1 cellular context compared by ENCODE assay signal in the genomic region with DNA sequence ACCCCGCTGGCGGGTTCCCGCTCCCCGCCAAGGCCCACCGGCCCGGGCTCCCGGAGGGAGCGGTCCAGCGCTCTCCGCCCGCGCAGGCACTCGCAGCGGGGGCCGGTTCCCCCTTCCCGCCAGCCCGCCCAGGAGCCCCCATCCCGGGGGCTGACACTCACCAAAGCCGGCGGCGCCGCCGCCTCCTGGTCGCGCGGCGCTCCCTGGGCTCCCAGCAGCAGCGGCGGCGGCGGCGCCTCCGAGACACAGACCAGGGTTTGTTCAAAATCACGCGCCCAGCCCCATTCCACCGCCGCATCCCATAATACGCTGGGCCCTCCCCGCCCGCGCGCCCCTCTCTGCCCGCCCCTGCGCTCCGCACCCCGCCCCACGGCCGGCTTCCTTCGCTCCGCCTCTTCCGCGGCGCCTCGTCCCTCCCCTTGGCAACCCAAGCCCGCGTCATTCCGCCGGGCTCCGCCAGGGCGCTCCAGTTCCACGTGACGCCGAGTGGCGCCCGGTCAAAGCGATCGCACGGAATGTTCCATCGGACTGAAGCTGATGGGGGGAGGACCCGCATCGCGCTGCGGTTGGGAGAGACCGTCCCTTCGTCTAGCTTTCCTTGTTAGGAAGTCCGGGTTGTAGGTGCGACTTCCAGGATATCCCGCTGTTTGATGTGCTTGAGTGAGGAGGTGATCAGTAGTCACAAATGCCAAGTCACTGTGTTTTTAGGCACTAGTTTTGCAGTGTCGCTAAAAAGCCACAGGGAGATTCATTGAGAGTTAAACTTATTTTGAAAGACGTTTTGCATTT.
A peak's percentile ranks its signal among the peaks of the same experiment; 100 is the strongest.
TF ChIP-seq lines count a peak whose summit lies in the region.

No MANE protein-coding gene starts in this region.

TF ChIP-seq in GM12878, 131 proteins besides CTCF, POLR2A, EP300 and RAD21 (continued from another document and continues in another):
- TF ChIP-seq, protein P1, sequence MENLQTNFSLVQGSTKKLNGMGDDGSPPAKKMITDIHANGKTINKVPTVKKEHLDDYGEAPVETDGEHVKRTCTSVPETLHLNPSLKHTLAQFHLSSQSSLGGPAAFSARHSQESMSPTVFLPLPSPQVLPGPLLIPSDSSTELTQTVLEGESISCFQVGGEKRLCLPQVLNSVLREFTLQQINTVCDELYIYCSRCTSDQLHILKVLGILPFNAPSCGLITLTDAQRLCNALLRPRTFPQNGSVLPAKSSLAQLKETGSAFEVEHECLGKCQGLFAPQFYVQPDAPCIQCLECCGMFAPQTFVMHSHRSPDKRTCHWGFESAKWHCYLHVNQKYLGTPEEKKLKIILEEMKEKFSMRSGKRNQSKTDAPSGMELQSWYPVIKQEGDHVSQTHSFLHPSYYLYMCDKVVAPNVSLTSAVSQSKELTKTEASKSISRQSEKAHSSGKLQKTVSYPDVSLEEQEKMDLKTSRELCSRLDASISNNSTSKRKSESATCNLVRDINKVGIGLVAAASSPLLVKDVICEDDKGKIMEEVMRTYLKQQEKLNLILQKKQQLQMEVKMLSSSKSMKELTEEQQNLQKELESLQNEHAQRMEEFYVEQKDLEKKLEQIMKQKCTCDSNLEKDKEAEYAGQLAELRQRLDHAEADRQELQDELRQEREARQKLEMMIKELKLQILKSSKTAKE (IDR thresholded peaks at IDR 0.05; ENCODE audit: low read depth, poor library complexity, severe bottlenecking): peak; percentile 80
- TF ChIP-seq BCL11A (IDR thresholded peaks at IDR 0.05; ENCODE audit: low read depth, low read length) (no peak), HDGF (IDR thresholded peaks at IDR 0.05) (peak; percentile 46; the same call in 1 of the 2 replicates), RELA (IDR thresholded peaks at IDR 0.05; ENCODE audit: borderline replicate concordance, partially characterized antibody) (peak; percentile 81), JUNB (IDR thresholded peaks at IDR 0.05) (no peak), SMAD5 (IDR thresholded peaks at IDR 0.05; ENCODE audit: low read depth) (no peak; the same call in 1 of the 2 replicates), CREM (IDR thresholded peaks at IDR 0.05; ENCODE audit: low read depth) (peak; percentile 93), CREB1 (IDR thresholded peaks at IDR 0.05; ENCODE audit: low read depth) (peak; percentile 94), RB1 (IDR thresholded peaks at IDR 0.05; ENCODE audit: borderline replicate concordance) (peak; percentile 24; the same call in 1 of the 2 replicates), POLR2AphosphoS2 (IDR thresholded peaks at IDR 0.05; ENCODE audit: low read depth, low read length) (no peak), MEF2A (IDR thresholded peaks at IDR 0.05; ENCODE audit: insufficient read depth, low read depth, low read length) (peak; percentile 28; the same call in 1 of the 2 replicates), YBX1 (IDR thresholded peaks at IDR 0.05) (no peak), SIN3A (IDR thresholded peaks at IDR 0.05; ENCODE audit: low read depth, low read length) (peak; percentile 98), IKZF2 (IDR thresholded peaks at IDR 0.05) (peak; percentile 59 to 80), POLR2AphosphoS5 (IDR thresholded peaks at IDR 0.05; ENCODE audit: low read length) (peak; percentile 72), TBL1XR1 (IDR thresholded peaks at IDR 0.05; ENCODE audit: low read depth, low read length) (peak; percentile 42; the same call in 1 of the 2 replicates), KDM1A (IDR thresholded peaks at IDR 0.05; ENCODE audit: borderline replicate concordance) (no peak), BACH1 (IDR thresholded peaks at IDR 0.05; ENCODE audit: borderline replicate concordance) (peak; percentile 47; the same call in 1 of the 2 replicates)
- TF ChIP-seq, protein P2, sequence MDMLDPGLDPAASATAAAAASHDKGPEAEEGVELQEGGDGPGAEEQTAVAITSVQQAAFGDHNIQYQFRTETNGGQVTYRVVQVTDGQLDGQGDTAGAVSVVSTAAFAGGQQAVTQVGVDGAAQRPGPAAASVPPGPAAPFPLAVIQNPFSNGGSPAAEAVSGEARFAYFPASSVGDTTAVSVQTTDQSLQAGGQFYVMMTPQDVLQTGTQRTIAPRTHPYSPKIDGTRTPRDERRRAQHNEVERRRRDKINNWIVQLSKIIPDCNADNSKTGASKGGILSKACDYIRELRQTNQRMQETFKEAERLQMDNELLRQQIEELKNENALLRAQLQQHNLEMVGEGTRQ (IDR thresholded peaks at IDR 0.05; ENCODE audit: borderline replicate concordance, low read depth, low read length): peak; percentile 76
- TF ChIP-seq, protein P3, sequence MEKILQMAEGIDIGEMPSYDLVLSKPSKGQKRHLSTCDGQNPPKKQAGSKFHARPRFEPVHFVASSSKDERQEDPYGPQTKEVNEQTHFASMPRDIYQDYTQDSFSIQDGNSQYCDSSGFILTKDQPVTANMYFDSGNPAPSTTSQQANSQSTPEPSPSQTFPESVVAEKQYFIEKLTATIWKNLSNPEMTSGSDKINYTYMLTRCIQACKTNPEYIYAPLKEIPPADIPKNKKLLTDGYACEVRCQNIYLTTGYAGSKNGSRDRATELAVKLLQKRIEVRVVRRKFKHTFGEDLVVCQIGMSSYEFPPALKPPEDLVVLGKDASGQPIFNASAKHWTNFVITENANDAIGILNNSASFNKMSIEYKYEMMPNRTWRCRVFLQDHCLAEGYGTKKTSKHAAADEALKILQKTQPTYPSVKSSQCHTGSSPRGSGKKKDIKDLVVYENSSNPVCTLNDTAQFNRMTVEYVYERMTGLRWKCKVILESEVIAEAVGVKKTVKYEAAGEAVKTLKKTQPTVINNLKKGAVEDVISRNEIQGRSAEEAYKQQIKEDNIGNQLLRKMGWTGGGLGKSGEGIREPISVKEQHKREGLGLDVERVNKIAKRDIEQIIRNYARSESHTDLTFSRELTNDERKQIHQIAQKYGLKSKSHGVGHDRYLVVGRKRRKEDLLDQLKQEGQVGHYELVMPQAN (conservative IDR thresholded peaks at IDR 0.05): peak; percentile 99
- TF ChIP-seq, protein P4, sequence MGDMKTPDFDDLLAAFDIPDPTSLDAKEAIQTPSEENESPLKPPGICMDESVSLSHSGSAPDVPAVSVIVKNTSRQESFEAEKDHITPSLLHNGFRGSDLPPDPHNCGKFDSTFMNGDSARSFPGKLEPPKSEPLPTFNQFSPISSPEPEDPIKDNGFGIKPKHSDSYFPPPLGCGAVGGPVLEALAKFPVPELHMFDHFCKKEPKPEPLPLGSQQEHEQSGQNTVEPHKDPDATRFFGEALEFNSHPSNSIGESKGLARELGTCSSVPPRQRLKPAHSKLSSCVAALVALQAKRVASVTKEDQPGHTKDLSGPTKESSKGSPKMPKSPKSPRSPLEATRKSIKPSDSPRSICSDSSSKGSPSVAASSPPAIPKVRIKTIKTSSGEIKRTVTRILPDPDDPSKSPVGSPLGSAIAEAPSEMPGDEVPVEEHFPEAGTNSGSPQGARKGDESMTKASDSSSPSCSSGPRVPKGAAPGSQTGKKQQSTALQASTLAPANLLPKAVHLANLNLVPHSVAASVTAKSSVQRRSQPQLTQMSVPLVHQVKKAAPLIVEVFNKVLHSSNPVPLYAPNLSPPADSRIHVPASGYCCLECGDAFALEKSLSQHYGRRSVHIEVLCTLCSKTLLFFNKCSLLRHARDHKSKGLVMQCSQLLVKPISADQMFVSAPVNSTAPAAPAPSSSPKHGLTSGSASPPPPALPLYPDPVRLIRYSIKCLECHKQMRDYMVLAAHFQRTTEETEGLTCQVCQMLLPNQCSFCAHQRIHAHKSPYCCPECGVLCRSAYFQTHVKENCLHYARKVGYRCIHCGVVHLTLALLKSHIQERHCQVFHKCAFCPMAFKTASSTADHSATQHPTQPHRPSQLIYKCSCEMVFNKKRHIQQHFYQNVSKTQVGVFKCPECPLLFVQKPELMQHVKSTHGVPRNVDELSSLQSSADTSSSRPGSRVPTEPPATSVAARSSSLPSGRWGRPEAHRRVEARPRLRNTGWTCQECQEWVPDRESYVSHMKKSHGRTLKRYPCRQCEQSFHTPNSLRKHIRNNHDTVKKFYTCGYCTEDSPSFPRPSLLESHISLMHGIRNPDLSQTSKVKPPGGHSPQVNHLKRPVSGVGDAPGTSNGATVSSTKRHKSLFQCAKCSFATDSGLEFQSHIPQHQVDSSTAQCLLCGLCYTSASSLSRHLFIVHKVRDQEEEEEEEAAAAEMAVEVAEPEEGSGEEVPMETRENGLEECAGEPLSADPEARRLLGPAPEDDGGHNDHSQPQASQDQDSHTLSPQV (IDR thresholded peaks at IDR 0.05): no peak
- TF ChIP-seq, protein P5, sequence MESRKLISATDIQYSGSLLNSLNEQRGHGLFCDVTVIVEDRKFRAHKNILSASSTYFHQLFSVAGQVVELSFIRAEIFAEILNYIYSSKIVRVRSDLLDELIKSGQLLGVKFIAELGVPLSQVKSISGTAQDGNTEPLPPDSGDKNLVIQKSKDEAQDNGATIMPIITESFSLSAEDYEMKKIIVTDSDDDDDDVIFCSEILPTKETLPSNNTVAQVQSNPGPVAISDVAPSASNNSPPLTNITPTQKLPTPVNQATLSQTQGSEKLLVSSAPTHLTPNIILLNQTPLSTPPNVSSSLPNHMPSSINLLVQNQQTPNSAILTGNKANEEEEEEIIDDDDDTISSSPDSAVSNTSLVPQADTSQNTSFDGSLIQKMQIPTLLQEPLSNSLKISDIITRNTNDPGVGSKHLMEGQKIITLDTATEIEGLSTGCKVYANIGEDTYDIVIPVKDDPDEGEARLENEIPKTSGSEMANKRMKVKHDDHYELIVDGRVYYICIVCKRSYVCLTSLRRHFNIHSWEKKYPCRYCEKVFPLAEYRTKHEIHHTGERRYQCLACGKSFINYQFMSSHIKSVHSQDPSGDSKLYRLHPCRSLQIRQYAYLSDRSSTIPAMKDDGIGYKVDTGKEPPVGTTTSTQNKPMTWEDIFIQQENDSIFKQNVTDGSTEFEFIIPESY (IDR thresholded peaks at IDR 0.05): 0 out of 2 replicates have a peak, but pooled peaks have one; percentile 25
- TF ChIP-seq, protein P6, sequence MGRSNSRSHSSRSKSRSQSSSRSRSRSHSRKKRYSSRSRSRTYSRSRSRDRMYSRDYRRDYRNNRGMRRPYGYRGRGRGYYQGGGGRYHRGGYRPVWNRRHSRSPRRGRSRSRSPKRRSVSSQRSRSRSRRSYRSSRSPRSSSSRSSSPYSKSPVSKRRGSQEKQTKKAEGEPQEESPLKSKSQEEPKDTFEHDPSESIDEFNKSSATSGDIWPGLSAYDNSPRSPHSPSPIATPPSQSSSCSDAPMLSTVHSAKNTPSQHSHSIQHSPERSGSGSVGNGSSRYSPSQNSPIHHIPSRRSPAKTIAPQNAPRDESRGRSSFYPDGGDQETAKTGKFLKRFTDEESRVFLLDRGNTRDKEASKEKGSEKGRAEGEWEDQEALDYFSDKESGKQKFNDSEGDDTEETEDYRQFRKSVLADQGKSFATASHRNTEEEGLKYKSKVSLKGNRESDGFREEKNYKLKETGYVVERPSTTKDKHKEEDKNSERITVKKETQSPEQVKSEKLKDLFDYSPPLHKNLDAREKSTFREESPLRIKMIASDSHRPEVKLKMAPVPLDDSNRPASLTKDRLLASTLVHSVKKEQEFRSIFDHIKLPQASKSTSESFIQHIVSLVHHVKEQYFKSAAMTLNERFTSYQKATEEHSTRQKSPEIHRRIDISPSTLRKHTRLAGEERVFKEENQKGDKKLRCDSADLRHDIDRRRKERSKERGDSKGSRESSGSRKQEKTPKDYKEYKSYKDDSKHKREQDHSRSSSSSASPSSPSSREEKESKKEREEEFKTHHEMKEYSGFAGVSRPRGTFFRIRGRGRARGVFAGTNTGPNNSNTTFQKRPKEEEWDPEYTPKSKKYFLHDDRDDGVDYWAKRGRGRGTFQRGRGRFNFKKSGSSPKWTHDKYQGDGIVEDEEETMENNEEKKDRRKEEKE (IDR thresholded peaks at IDR 0.05): peak; percentile 86
- TF ChIP-seq, protein P7, sequence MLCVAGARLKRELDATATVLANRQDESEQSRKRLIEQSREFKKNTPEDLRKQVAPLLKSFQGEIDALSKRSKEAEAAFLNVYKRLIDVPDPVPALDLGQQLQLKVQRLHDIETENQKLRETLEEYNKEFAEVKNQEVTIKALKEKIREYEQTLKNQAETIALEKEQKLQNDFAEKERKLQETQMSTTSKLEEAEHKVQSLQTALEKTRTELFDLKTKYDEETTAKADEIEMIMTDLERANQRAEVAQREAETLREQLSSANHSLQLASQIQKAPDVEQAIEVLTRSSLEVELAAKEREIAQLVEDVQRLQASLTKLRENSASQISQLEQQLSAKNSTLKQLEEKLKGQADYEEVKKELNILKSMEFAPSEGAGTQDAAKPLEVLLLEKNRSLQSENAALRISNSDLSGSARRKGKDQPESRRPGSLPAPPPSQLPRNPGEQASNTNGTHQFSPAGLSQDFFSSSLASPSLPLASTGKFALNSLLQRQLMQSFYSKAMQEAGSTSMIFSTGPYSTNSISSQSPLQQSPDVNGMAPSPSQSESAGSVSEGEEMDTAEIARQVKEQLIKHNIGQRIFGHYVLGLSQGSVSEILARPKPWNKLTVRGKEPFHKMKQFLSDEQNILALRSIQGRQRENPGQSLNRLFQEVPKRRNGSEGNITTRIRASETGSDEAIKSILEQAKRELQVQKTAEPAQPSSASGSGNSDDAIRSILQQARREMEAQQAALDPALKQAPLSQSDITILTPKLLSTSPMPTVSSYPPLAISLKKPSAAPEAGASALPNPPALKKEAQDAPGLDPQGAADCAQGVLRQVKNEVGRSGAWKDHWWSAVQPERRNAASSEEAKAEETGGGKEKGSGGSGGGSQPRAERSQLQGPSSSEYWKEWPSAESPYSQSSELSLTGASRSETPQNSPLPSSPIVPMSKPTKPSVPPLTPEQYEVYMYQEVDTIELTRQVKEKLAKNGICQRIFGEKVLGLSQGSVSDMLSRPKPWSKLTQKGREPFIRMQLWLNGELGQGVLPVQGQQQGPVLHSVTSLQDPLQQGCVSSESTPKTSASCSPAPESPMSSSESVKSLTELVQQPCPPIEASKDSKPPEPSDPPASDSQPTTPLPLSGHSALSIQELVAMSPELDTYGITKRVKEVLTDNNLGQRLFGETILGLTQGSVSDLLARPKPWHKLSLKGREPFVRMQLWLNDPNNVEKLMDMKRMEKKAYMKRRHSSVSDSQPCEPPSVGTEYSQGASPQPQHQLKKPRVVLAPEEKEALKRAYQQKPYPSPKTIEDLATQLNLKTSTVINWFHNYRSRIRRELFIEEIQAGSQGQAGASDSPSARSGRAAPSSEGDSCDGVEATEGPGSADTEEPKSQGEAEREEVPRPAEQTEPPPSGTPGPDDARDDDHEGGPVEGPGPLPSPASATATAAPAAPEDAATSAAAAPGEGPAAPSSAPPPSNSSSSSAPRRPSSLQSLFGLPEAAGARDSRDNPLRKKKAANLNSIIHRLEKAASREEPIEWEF (IDR thresholded peaks at IDR 0.05; ENCODE audit: insufficient replicate concordance, low read depth, low read length): peak; percentile 56
- TF ChIP-seq, protein P8, sequence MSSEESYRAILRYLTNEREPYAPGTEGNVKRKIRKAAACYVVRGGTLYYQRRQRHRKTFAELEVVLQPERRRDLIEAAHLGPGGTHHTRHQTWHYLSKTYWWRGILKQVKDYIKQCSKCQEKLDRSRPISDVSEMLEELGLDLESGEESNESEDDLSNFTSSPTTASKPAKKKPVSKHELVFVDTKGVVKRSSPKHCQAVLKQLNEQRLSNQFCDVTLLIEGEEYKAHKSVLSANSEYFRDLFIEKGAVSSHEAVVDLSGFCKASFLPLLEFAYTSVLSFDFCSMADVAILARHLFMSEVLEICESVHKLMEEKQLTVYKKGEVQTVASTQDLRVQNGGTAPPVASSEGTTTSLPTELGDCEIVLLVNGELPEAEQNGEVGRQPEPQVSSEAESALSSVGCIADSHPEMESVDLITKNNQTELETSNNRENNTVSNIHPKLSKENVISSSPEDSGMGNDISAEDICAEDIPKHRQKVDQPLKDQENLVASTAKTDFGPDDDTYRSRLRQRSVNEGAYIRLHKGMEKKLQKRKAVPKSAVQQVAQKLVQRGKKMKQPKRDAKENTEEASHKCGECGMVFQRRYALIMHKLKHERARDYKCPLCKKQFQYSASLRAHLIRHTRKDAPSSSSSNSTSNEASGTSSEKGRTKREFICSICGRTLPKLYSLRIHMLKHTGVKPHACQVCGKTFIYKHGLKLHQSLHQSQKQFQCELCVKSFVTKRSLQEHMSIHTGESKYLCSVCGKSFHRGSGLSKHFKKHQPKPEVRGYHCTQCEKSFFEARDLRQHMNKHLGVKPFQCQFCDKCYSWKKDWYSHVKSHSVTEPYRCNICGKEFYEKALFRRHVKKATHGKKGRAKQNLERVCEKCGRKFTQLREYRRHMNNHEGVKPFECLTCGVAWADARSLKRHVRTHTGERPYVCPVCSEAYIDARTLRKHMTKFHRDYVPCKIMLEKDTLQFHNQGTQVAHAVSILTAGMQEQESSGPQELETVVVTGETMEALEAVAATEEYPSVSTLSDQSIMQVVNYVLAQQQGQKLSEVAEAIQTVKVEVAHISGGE (CRISPR knock-in tag; IDR thresholded peaks at IDR 0.05): no peak
